ENCODE assay signal across 16 cellular contexts in genomic region chr9:128153947-128154695, GRCh38. TPM values are rescaled to one million over a fixed set of nuclear protein-coding genes. Genes with fewer than 3 reads are reported as not detected.
A peak's percentile ranks its signal among the peaks of the same experiment; 100 is the strongest.
DNase-seq lines count a peak whose midpoint lies in the region; FAIRE-seq and TF ChIP-seq lines count a peak whose summit lies in the region.
"Had no signal": no experiment of that assay in that cellular context is flagged by ENCODE, and none has a peak within 500 bp of the region (broad histone marks: within the 10 kb centered on the region; RNA-seq: fewer than 3 reads in every experiment).

No MANE protein-coding gene starts in this region.

- H3K9me3 ChIP-seq in endodermal cell (ENCODE audit: control insufficient read depth, low read length) (no peaks in the 10 kb centered on the region), osteoblast (ENCODE audit: low read depth, low read length) (no peaks in the 10 kb centered on the region)

- H3K27me3 ChIP-seq in endodermal cell (ENCODE audit: control insufficient read depth, insufficient read depth, low read length, poor library complexity, severe bottlenecking) (no peaks in the 10 kb centered on the region), osteoblast (ENCODE audit: insufficient read depth, low read length) (no peaks in the 10 kb centered on the region)

- H3K4me3 ChIP-seq in endodermal cell (ENCODE audit: low read length) (no peak overlapping the region), osteoblast (ENCODE audit: insufficient read depth, low read length) (no peak overlapping the region)

- H3K4me1 ChIP-seq in endodermal cell (ENCODE audit: control insufficient read depth, insufficient read depth, low read length) (no peaks in the 10 kb centered on the region), osteoblast (ENCODE audit: insufficient read depth, low read length) (no peaks in the 10 kb centered on the region)

- H2AFZ ChIP-seq in osteoblast (ENCODE audit: low read length) = no peak overlapping the region

- H3K36me3 Mint-ChIP-seq in endodermal cell (ENCODE audit: low read depth) = no peaks in the 10 kb centered on the region

- FAIRE-seq in GM12892 (lab: Jason Lieb, UNC) = peak; percentile 89
- FAIRE-seq: D721Med, G401.6, GM19239 had no signal

- no peaks in the 10 kb centered on the region for H4K20me1 ChIP-seq in osteoblast (ENCODE audit: insufficient read depth, low read length)

- H3K27ac Mint-ChIP-seq in endodermal cell = no peak overlapping the region
- H3K27ac Mint-ChIP-seq: CD4-positive, alpha-beta T cell had no signal

- no peak overlapping the region for H3K27ac ChIP-seq in endodermal cell (ENCODE audit: low read depth, low read length)
- H3K27ac ChIP-seq in osteoblast (ENCODE audit: low read depth, low read length) = no peak overlapping the region

- TF ChIP-seq CTCF in endodermal cell (conservative IDR thresholded peaks at IDR 0.05) (no peak), osteoblast (IDR thresholded peaks at IDR 0.05; ENCODE audit: extremely low read depth, low read depth, low read length) (no peak)

- H3K4me1 Mint-ChIP-seq in endodermal cell = peaks cover 3% of the 10 kb centered on the region

- DNase-seq in GM12892 (ENCODE audit: insufficient read length) = no peak
- DNase-seq in endodermal cell = peak; percentile 39
- DNase-seq in osteoblast (ENCODE audit: insufficient read length, low spot score, missing footprints) = peak; percentile 45
- DNase-seq in D341Med (ENCODE audit: low spot score) = no peak
- no peak for DNase-seq in activated CD4-positive, alpha-beta T cell treated with anti-CD3 and anti-CD28 coated beads, Interleukin-2, amount 50 U/mL, for 1 hour
- DNase-seq: ACHN; CD4-positive, alpha-beta T cell; DMS79 treated with DMSO at 0.1 percent for 48 hours; GOT3; NCI-H187 treated with DMSO at 0.1 percent for 48 hours; NCI-H446; PC-3 had no signal

- no peak overlapping the region for H3K4me3 Mint-ChIP-seq in endodermal cell
- H3K4me3 Mint-ChIP-seq: CD4-positive, alpha-beta T cell had no signal

- no peaks in the 10 kb centered on the region for H3K79me2 ChIP-seq in osteoblast (ENCODE audit: insufficient read depth, low read length)

- WGBS in endodermal cell (ENCODE audit: insufficient coverage in 1 of 2, insufficient read length in 1 of 2), 2 experiments = 84 to 94% methylated on average over 5 to 13 of the region's 13 CpGs

- no peak for TF ChIP-seq POLR2A in GM12892 (IDR thresholded peaks at IDR 0.05; ENCODE audit: low read depth, low read length)

- no peak overlapping the region for H3K4me2 ChIP-seq in osteoblast (ENCODE audit: insufficient read depth, low read length)

- no peaks in the 10 kb centered on the region for H3K36me3 ChIP-seq in endodermal cell (ENCODE audit: control insufficient read depth, insufficient read depth, low read length)
- H3K36me3 ChIP-seq in osteoblast (ENCODE audit: insufficient read depth, low read length) = no peaks in the 10 kb centered on the region

- no peaks in the 10 kb centered on the region for H3K9me3 Mint-ChIP-seq in endodermal cell
- H3K9me3 Mint-ChIP-seq: CD4-positive, alpha-beta T cell had no signal

- H3K27me3 Mint-ChIP-seq in endodermal cell (ENCODE audit: insufficient read depth) = peaks cover 6% of the 10 kb centered on the region
- H3K27me3 Mint-ChIP-seq: CD4-positive, alpha-beta T cell had no signal

- H3K9ac ChIP-seq in endodermal cell (ENCODE audit: extremely low read depth, low read length, poor library complexity, severe bottlenecking) = no peak overlapping the region

RNA-seq across cellular contexts. Expression of gene LCN2, which starts 4.9 kb away (rescaled TPM):
- polyA plus RNA-seq in GM12892 (2012; ENCODE audit: missing spikeins) = not detected
- total RNA-seq in endodermal cell (not detected), osteoblast (not detected in 2 replicates)
- not detected for polyA plus RNA-seq in endodermal cell (2013, experiment 1 of 2)
- polyA plus RNA-seq in endodermal cell (2013, experiment 2 of 2) = not detected
- total RNA-seq: CD4-positive, alpha-beta T cell; LHCN-M2 had no signal

RNA-seq across cellular contexts. Expression of gene BBLN, which starts 5.9 kb away (rescaled TPM):
- 27.5 TPM for polyA plus RNA-seq in GM12892 (2012; ENCODE audit: missing spikeins)
- total RNA-seq in endodermal cell (10 to 100 TPM; 65.7 to 82.1 TPM), osteoblast (24.5 and 33.3 TPM in 2 replicates)
- 105 TPM for polyA plus RNA-seq in endodermal cell (2013, experiment 1 of 2)
- polyA plus RNA-seq in endodermal cell (2013, experiment 2 of 2) = 99.0 TPM

RNA-seq across cellular contexts. Expression of gene PTGES2, which starts 26.6 kb away (rescaled TPM):
- 49.9 TPM for polyA plus RNA-seq in GM12892 (2012; ENCODE audit: missing spikeins)
- total RNA-seq in endodermal cell (10 to 100 TPM; 73.5 to 84.5 TPM), osteoblast (42.7 and 50.3 TPM in 2 replicates)
- 36.7 TPM for polyA plus RNA-seq in endodermal cell (2013, experiment 1 of 2)
- 33.1 TPM for polyA plus RNA-seq in endodermal cell (2013, experiment 2 of 2)

RNA-seq across cellular contexts. Expression of gene CIZ1, which starts 37.3 kb away (rescaled TPM):
- 38.6 TPM for polyA plus RNA-seq in GM12892 (2012; ENCODE audit: missing spikeins)
- total RNA-seq in endodermal cell (100 to 1,000 TPM; 115 to 117 TPM), osteoblast (33.7 and 40.1 TPM in 2 replicates)
- 123 TPM for polyA plus RNA-seq in endodermal cell (2013, experiment 1 of 2)
- polyA plus RNA-seq in endodermal cell (2013, experiment 2 of 2) = 111 TPM

RNA-seq across cellular contexts. Expression of gene DNM1, which starts 49.1 kb away (rescaled TPM):
- 0.36 TPM for polyA plus RNA-seq in GM12892 (2012; ENCODE audit: missing spikeins)
- total RNA-seq in endodermal cell (100 to 1,000 TPM in 1 of 2 donors, 10 to 100 TPM in 1; 55.8 to 147 TPM), osteoblast (3.6 and 6.5 TPM in 2 replicates)
- 78.9 TPM for polyA plus RNA-seq in endodermal cell (2013, experiment 1 of 2)
- 83.8 TPM for polyA plus RNA-seq in endodermal cell (2013, experiment 2 of 2)

Comparison
In these comparisons a context has a peak if more than half of its experiments do, and no peak if none do; other contexts are left out.
1. DNase-seq: peak in endodermal cell (single experiment) and osteoblast (single experiment); none in GM12892 (single experiment), D341Med (single experiment) and activated CD4-positive, alpha-beta T cell treated with anti-CD3 and anti-CD28 coated beads, Interleukin-2, amount 50 U/mL, for 1 hour (single experiment).